Comparison of ENCODE assay signal across 30 cellular contexts in the genomic region with DNA sequence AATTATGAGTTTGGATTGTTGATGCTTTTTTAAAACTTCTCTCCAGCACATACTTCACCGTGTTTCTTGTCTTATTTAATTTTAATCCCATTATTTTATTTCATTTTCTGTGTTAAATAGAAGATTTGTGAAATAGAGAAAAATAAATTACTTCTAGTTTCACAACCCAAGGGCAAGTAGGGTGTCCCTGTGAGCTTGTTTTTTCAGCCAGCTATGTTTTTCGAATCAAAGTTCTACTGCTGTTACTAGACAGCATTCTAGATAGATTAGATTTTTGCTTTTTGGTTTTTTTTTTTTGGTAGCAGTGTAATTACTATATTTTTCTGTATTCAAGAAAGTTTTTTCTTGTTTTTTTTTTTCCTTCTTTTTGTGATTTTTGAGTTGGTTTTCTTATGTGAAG.
"Had no signal": no experiment of that assay in that cellular context is flagged by ENCODE, and none has a peak within 500 bp of the region (broad histone marks: within the 10 kb centered on the region; RNA-seq: fewer than 3 reads in every experiment).

No MANE protein-coding gene starts in this region.

- DNase-seq: activated CD4-positive, alpha-beta T cell treated with anti-CD3 and anti-CD28 coated beads for 48 hours; activated CD4-positive, alpha-beta T cell treated with anti-CD3 and anti-CD28 coated beads, Interleukin-2, amount 50 U/mL, for 4 hours; activated CD4-positive, CD25-positive, alpha-beta regulatory T cell treated with anti-CD3 and anti-CD28 coated beads, Interleukin-2, amount 50 U/mL, for 72 hours; activated CD8-positive, alpha-beta memory T cell treated with anti-CD3 and anti-CD28 coated beads, Interleukin-2, amount 50 U/mL, for 48 hours; activated CD8-positive, alpha-beta T cell treated with anti-CD3 and anti-CD28 coated beads, Interleukin-2, amount 10 ng/mL, durations not matched to agents 7 days and 5 days; activated T-cell treated with anti-CD3 and anti-CD28 coated beads, Interleukin-2, amount 50 U/mL, for 1 hour; amniotic stem cell; body of pancreas; KG1; MG63; NCI-H1105 treated with DMSO at 0.1 percent for 48 hours; NCI-H1436 treated with DMSO at 0.1 percent for 48 hours; NCI-H187; NCI-H2081; NCI-H446 treated with DMSO at 0.1 percent for 48 hours; NCI-H524 treated with DMSO at 0.1 percent for 48 hours; NCI-H774; OCI-M1; Peyer's patch; Right ventricle myocardium superior; SJCRH30; SK-N-SH; SW 1271 had no signal

- H3K27me3 ChIP-seq: ascending aorta, body of pancreas, MG63, Peyer's patch, SJCRH30 had no signal

- H3K9me3 Mint-ChIP-seq: activated naive CD4-positive, alpha-beta T cell treated with anti-CD3 and anti-CD28 coated beads, Interleukin-2, amount 50 U/mL, for 24 hours; central memory CD8-positive, alpha-beta T cell; T-helper 1 cell treated with Interleukin-12 subunit alpha and Interleukin-12 subunit beta and Interleukin-4 antibody, amounts not matched to agents 30 μg/mL and 1 μg/mL, for 36 hours; WTC11 had no signal

- H3K9me2 ChIP-seq: SK-N-SH had no signal

- FAIRE-seq: bronchial epithelial cell had no signal

- H3K4me3 Mint-ChIP-seq: activated CD8-positive, alpha-beta T cell treated with anti-CD3 and anti-CD28 coated beads, Interleukin-2, amount 10 ng/mL, durations not matched to agents 7 days and 5 days; activated naive CD4-positive, alpha-beta T cell treated with anti-CD3 and anti-CD28 coated beads, Interleukin-2, amount 50 U/mL, for 24 hours; central memory CD8-positive, alpha-beta T cell; T-helper 1 cell treated with Interleukin-12 subunit alpha and Interleukin-12 subunit beta and Interleukin-4 antibody, amounts not matched to agents 30 μg/mL and 1 μg/mL, for 36 hours; WTC11 had no signal

- ATAC-seq: activated CD8-positive, alpha-beta T cell treated with anti-CD3 and anti-CD28 coated beads, Interleukin-2, amount 10 ng/mL, durations not matched to agents 7 days and 5 days; body of pancreas; WTC11 had no signal

- H3K9me3 ChIP-seq: ascending aorta, body of pancreas, MG63, Peyer's patch, SJCRH30, SK-N-SH had no signal

- H3K9ac ChIP-seq: SK-N-SH had no signal

- H3K27ac ChIP-seq: ascending aorta, body of pancreas, Peyer's patch, RWPE1, SJCRH30 had no signal

- H3K36me3 ChIP-seq: ascending aorta, SJCRH30 had no signal

- H3K4me3 ChIP-seq: ascending aorta, body of pancreas, MG63, Peyer's patch, SJCRH30 had no signal

- H3K4me2 ChIP-seq: SK-N-SH had no signal

- H3K27ac Mint-ChIP-seq: activated CD8-positive, alpha-beta T cell treated with anti-CD3 and anti-CD28 coated beads, Interleukin-2, amount 10 ng/mL, durations not matched to agents 7 days and 5 days; activated naive CD4-positive, alpha-beta T cell treated with anti-CD3 and anti-CD28 coated beads, Interleukin-2, amount 50 U/mL, for 24 hours; T-helper 1 cell treated with Interleukin-12 subunit alpha and Interleukin-12 subunit beta and Interleukin-4 antibody, amounts not matched to agents 30 μg/mL and 1 μg/mL, for 36 hours had no signal

- H3K27me3 Mint-ChIP-seq: activated naive CD4-positive, alpha-beta T cell treated with anti-CD3 and anti-CD28 coated beads, Interleukin-2, amount 50 U/mL, for 24 hours had no signal

- H3K4me1 ChIP-seq: SJCRH30 had no signal
